ENCODE assay signal across 9 cellular contexts in the genomic region with DNA sequence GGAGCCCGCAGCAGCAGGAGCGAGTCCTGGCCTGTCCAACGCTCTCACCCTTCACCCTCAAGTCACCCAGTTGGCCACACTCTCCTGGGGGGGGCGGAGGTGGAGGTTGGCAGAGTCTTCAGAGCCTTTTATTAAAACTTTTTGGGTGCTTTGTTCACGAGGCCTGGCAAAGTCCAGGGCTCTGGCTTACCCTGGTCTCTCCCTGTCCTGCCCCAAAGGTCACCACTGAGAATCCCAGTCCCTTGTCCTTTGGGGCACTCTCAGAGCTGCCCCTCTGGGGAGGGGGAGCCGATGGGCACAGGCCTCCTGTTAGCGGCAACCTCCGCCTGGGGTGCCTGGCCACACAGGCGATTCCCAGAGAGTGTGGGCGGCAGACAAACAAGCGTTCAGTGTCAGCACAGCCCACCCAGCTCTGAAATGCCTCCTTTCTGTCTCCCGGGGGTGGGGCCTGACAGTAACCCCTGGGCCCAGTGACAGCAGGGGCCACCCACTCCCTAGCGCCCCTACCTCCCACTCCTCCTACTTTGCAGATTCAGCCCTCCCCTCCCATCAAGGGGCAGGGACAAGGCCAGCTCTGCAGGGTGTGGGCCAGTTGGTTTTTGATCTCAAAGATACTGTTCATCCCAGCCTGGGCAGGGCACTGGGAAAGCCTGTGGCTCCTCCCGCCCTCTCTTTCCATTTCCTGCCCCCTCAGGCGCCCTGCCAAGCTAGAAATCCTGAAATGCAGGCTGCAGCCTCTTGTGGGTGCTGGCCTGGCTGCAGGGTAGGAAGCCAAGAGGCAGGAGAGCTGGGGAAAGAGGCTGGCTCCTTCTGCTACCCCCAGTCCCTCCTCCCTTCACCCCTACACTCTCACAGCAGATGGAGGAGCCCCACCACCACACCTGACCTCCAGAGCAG. TPM values are rescaled to one million over a fixed set of nuclear protein-coding genes. Genes with fewer than 3 reads are reported as not detected.
DNase-seq lines count a peak whose midpoint lies in the region; ATAC-seq and TF ChIP-seq lines count a peak whose summit lies in the region.
"Had no signal": no experiment of that assay in that cellular context is flagged by ENCODE, and none has a peak within 500 bp of the region (broad histone marks: within the 10 kb centered on the region; RNA-seq: fewer than 3 reads in every experiment).

No MANE protein-coding gene starts in this region.

- no peaks in the 10 kb centered on the region for H4K20me1 ChIP-seq in GM23248 (ENCODE audit: insufficient read depth)

- TF ChIP-seq CTCF in Peyer's patch (IDR thresholded peaks at IDR 0.05) (peak in 2 of 6 experiments; percentile 15 to 27), cardiac muscle cell (IDR thresholded peaks at IDR 0.05; ENCODE audit: low read depth, low read length) (peak; percentile 9)

- H3K4me2 ChIP-seq in GM23248 (ENCODE audit: unreplicated experiment) = no peak overlapping the region

- H3K9me3 ChIP-seq in GM23248 (ENCODE audit: low read depth) (no peaks in the 10 kb centered on the region), Peyer's patch (no peaks in the 10 kb centered on the region), cardiac muscle cell (ENCODE audit: low read depth) (no peaks in the 10 kb centered on the region)
- H3K9me3 ChIP-seq: ascending aorta had no signal

- no peaks in the 10 kb centered on the region for H3K36me3 ChIP-seq in GM23248 (ENCODE audit: low read depth)
- H3K36me3 ChIP-seq in Peyer's patch = no peaks in the 10 kb centered on the region
- no peaks in the 10 kb centered on the region for H3K36me3 ChIP-seq in cardiac muscle cell
- H3K36me3 ChIP-seq: ascending aorta had no signal

- no peak overlapping the region for H2AFZ ChIP-seq in GM23248

- H3F3A ChIP-seq in GM23248 (ENCODE audit: insufficient read depth) = no peaks in the 10 kb centered on the region

- H3K79me2 ChIP-seq in GM23248 (ENCODE audit: insufficient read depth) = no peaks in the 10 kb centered on the region

- H3K9me2 ChIP-seq in GM23248 (ENCODE audit: insufficient read depth) = no peaks in the 10 kb centered on the region

- 39 to 41% methylated on average over 15 of the region's 15 CpGs for WGBS in GM23248 (ENCODE audit: low coverage in 1 of 2, low lambda C conversion rate in 2 of 2, missing lambda C conversion rate in 2 of 2), 2 experiments

- ATAC-seq in HG03457 (IDR thresholded peaks at IDR 0.05; ENCODE audit: unreplicated experiment) (no peak), GM19328 (IDR thresholded peaks at IDR 0.05; ENCODE audit: unreplicated experiment) (no peak)

- DNase-seq in GM23248 (peak; percentile 72), Peyer's patch (peak in 2 of 3 donors; percentile 70 to 78), cardiac muscle cell (ENCODE audit: low read depth in 1 of 2, low spot score in 1 of 2) (peak; percentile 68 to 77), skeletal muscle cell (ENCODE audit: low read depth) (peak; percentile 16), NCI-H2081 treated with DMSO at 0.1 percent for 48 hours (lab: John Stamatoyannopoulos, UW) (no peak), OCI-M2 (lab: John Stamatoyannopoulos, UW; ENCODE audit: unreplicated experiment) (no peak)

- in situ Hi-C loops in GM23248 (cut with MboI) = no loop called here

- H3K27me3 ChIP-seq in GM23248 (replicated peaks; ENCODE audit: insufficient read depth) (no peaks in the 10 kb centered on the region), Peyer's patch (no peaks in the 10 kb centered on the region), cardiac muscle cell (no peaks in the 10 kb centered on the region)
- H3K27me3 ChIP-seq: ascending aorta had no signal

- H3K4me1 ChIP-seq in GM23248 (ENCODE audit: insufficient read depth) (peaks cover 7% of the 10 kb centered on the region; the same call in 1 of the 2 replicates), Peyer's patch (peaks cover 0 to 33% (median 0%) of the 10 kb centered on the region in 4 donors), cardiac muscle cell (ENCODE audit: low read depth) (peaks cover 33% of the 10 kb centered on the region)
- H3K4me1 ChIP-seq: ascending aorta had no signal

- TF ChIP-seq POLR2A in Peyer's patch (IDR thresholded peaks at IDR 0.05) = no peak

- no peak overlapping the region for H3K4me3 ChIP-seq in GM23248
- H3K4me3 ChIP-seq in Peyer's patch = no peak overlapping the region
- no peak overlapping the region for H3K4me3 ChIP-seq in cardiac muscle cell
- H3K4me3 ChIP-seq in skeletal muscle cell (ENCODE audit: low read depth, low read length) = no peak overlapping the region
- H3K4me3 ChIP-seq: ascending aorta had no signal

- H3K9ac ChIP-seq in GM23248 = no peak overlapping the region

- H3K27ac ChIP-seq in GM23248 (no peak overlapping the region), Peyer's patch (peak overlapping the region in 2 of 4 donors; percentile 11 to 30), cardiac muscle cell (peak overlapping the region; percentile 93)
- H3K27ac ChIP-seq: ascending aorta had no signal

RNA-seq across cellular contexts. Expression of a gene that starts 36.6 kb away (rescaled TPM):
- total RNA-seq in GM23248 (2014; rRNA removed; shearing (Covaris generic)) = 23.0 and 26.0 TPM in 2 replicates
- 65.7 and 73.7 TPM in 2 replicates for polyA plus RNA-seq in GM23248 (2016; fragmentation: Nextera tagmentation; extraction: Ambion mirVana)
- total RNA-seq in Peyer's patch = 10 to 100 TPM; 20.8 to 31.4 (median 27.5) TPM
- total RNA-seq in cardiac muscle cell = 40.9 and 47.5 TPM in 2 replicates
- polyA plus RNA-seq in cardiac muscle cell = 146 and 151 TPM in 2 replicates

Comparison
In these comparisons a context has a peak if more than half of its experiments do, and no peak if none do; other contexts are left out.
1. DNase-seq: peak in GM23248 (single experiment), Peyer's patch (2 of 3), cardiac muscle cell (2 of 2) and skeletal muscle cell (single experiment); none in NCI-H2081 treated with DMSO at 0.1 percent for 48 hours (single experiment) and OCI-M2 (single experiment).